Comparison of ENCODE assay signal across 8 cellular contexts in genomic region chr21:36319767-36320420, GRCh38. TPM values are rescaled to one million over a fixed set of nuclear protein-coding genes. Genes with fewer than 3 reads are reported as not detected.
DNase-seq lines count a peak whose midpoint lies in the region; ATAC-seq and TF ChIP-seq lines count a peak whose summit lies in the region.

Gene MORC3, plus strand, starts transcription at chr21:36320197. Its CDS starts 68 bp downstream, at chr21:36320265.

- H3K27me3 ChIP-seq in KMS-11 (ENCODE audit: insufficient read depth, low read depth) (no peaks in the 10 kb centered on the region), Peyer's patch (no peaks in the 10 kb centered on the region), esophagus (ENCODE audit: control insufficient read depth in 1 of 2, insufficient read depth in 2 of 2, low read length in 2 of 2) (no peaks in the 10 kb centered on the region), mucosa of stomach (ENCODE audit: control insufficient read depth, insufficient read depth, low read length) (no peaks in the 10 kb centered on the region)

- peak within 1 kb of the TSS; percentile 65 for H2AFZ ChIP-seq in KMS-11 (ENCODE audit: low read depth)

- peak; percentile 91 for ATAC-seq in GM21737 (IDR thresholded peaks at IDR 0.05; ENCODE audit: unreplicated experiment)

- no peaks in the 10 kb centered on the region for H4K20me1 ChIP-seq in KMS-11 (ENCODE audit: insufficient read depth)

- peaks cover 13% of the 10 kb centered on the region for H3K4me1 ChIP-seq in KMS-11 (ENCODE audit: low read depth, poor library complexity, severe bottlenecking)
- H3K4me1 ChIP-seq in Peyer's patch: peaks cover 0 to 18% (median 8%) of the 10 kb centered on the region in 4 donors
- H3K4me1 ChIP-seq in esophagus (ENCODE audit: control insufficient read depth in 2 of 2, insufficient read depth in 2 of 2, low read length in 1 of 2): peaks cover 0 to 4% of the 10 kb centered on the region in 2 donors
- peaks cover 17% of the 10 kb centered on the region for H3K4me1 ChIP-seq in mucosa of stomach (ENCODE audit: control insufficient read depth, insufficient read depth, low read length)

- peaks cover 42% of the 10 kb centered on the region for H3K79me2 ChIP-seq in KMS-11 (ENCODE audit: insufficient read depth, low read depth)

- DNase-seq in DMS79 (lab: John Stamatoyannopoulos, UW): peak; percentile 97
- DNase-seq in Peyer's patch: peak; percentile 97 to 99 (median 99)
- peak; percentile 99 for DNase-seq in activated T-cell treated with anti-CD3 and anti-CD28 coated beads, Interleukin-2, amount 50 U/mL, for 48 hours
- peak; percentile 95 for DNase-seq in stimulated activated CD8-positive, alpha-beta memory T cell treated with anti-CD3 and anti-CD28 coated beads, Interleukin-7, amount 100 ng/mL, for 1 hour (ENCODE audit: low read depth in 2 of 2)

- H3K27ac ChIP-seq in KMS-11 (peak within 1 kb of the TSS; percentile 82), Peyer's patch (peak within 1 kb of the TSS; percentile 96 to 99 (median 98)), esophagus (ENCODE audit: low read depth in 2 of 2, low read length in 1 of 2) (peak within 1 kb of the TSS; percentile 95 to 99)

- H3K9ac ChIP-seq in KMS-11 (peak within 1 kb of the TSS; percentile 82), mucosa of stomach (ENCODE audit: low read length) (peak within 1 kb of the TSS; percentile 91)

- 0 to 1% methylated on average over 52 to 59 of the region's 59 CpGs for WGBS in esophagus, 2 donors

- TF ChIP-seq CTCF in KMS-11 (conservative IDR thresholded peaks at IDR 0.05; ENCODE audit: low read depth, low read length) (no peak), Peyer's patch (IDR thresholded peaks at IDR 0.05) (no peak)

- H3K9me3 ChIP-seq in Peyer's patch: no peaks in the 10 kb centered on the region
- no peaks in the 10 kb centered on the region for H3K9me3 ChIP-seq in esophagus (ENCODE audit: control insufficient read depth in 2 of 2, insufficient read depth in 1 of 2, low read depth in 1 of 2, low read length in 1 of 2)
- no peaks in the 10 kb centered on the region for H3K9me3 ChIP-seq in mucosa of stomach (ENCODE audit: control insufficient read depth, low read length)

- H3K4me3 ChIP-seq in KMS-11 (IDR thresholded peaks at IDR 0.05; ENCODE audit: insufficient read depth, low read depth, low read length) (no peak within 1 kb of the TSS), Peyer's patch (peak within 1 kb of the TSS; percentile 65 to 93 (median 91)), esophagus (ENCODE audit: low read depth in 1 of 2, low read length in 2 of 2) (peak within 1 kb of the TSS; percentile 64 to 86), mucosa of stomach (ENCODE audit: low read length) (peak within 1 kb of the TSS; percentile 81)

- peak; percentile 60 to 95 for TF ChIP-seq POLR2A in Peyer's patch (IDR thresholded peaks at IDR 0.05)

- peak within 1 kb of the TSS; percentile 86 for H3K4me2 ChIP-seq in KMS-11

- H3K36me3 ChIP-seq in KMS-11 (ENCODE audit: insufficient read depth): no peaks in the 10 kb centered on the region
- H3K36me3 ChIP-seq in Peyer's patch: no peaks in the 10 kb centered on the region
- no peaks in the 10 kb centered on the region for H3K36me3 ChIP-seq in esophagus (ENCODE audit: control insufficient read depth in 2 of 2, insufficient read depth in 2 of 2, low read length in 1 of 2)
- H3K36me3 ChIP-seq in mucosa of stomach (ENCODE audit: control insufficient read depth, insufficient read depth, low read length): no peaks in the 10 kb centered on the region

RNA-seq across cellular contexts. Expression of gene MORC3, which starts in this region (rescaled TPM):
- 10 to 100 TPM; 29.4 to 82.5 (median 31.0) TPM for total RNA-seq in Peyer's patch
- 10 to 100 TPM; 13.1 to 18.6 TPM for polyA plus RNA-seq in esophagus
